In genomic region chr17:19269102-19269501, GRCh38 we compare ENCODE assay signal across 17 cellular contexts. TPM values are rescaled to one million over a fixed set of nuclear protein-coding genes. Genes with fewer than 3 reads are reported as not detected.
DNase-seq lines count a peak whose midpoint lies in the region; ATAC-seq and TF ChIP-seq lines count a peak whose summit lies in the region.
"Had no signal": no experiment of that assay in that cellular context is flagged by ENCODE, and none has a peak within 500 bp of the region (broad histone marks: within the 10 kb centered on the region; RNA-seq: fewer than 3 reads in every experiment).

No MANE protein-coding gene starts in this region.

- TF ChIP-seq POLR2A in thyroid gland (IDR thresholded peaks at IDR 0.05): no peak

- H3K27ac ChIP-seq in VCaP: peak overlapping the region; percentile 87
- H3K27ac ChIP-seq in lower lobe of right lung: peak overlapping the region; percentile 38
- peak overlapping the region; percentile 48 to 75 (median 73) for H3K27ac ChIP-seq in thyroid gland
- H3K27ac ChIP-seq: cardiac muscle cell, KMS-11, PC-9 had no signal

- peak; percentile 53 to 76 for ATAC-seq in lower lobe of right lung
- ATAC-seq in GM19351 (IDR thresholded peaks at IDR 0.05; ENCODE audit: unreplicated experiment): no peak
- no peak for ATAC-seq in GM21717 (IDR thresholded peaks at IDR 0.05; ENCODE audit: unreplicated experiment)

- H3K4me1 ChIP-seq in lower lobe of right lung (peaks cover 75% of the 10 kb centered on the region), thyroid gland (peaks cover 43 to 52% of the 10 kb centered on the region in 2 donors)

- H3K36me3 ChIP-seq in lower lobe of right lung (peaks cover under 1% of the 10 kb centered on the region), thyroid gland (no peaks in the 10 kb centered on the region)
- H3K36me3 ChIP-seq: cardiac muscle cell had no signal

- H3K9me3 ChIP-seq in lower lobe of right lung (no peaks in the 10 kb centered on the region), thyroid gland (no peaks in the 10 kb centered on the region)

- WGBS in thyroid gland, 2 donors: 16 to 19% methylated on average over 1 of the region's 1 CpG

- TF ChIP-seq CTCF in VCaP (conservative IDR thresholded peaks at IDR 0.05) (no peak), lower lobe of right lung (IDR thresholded peaks at IDR 0.05) (no peak), thyroid gland (IDR thresholded peaks at IDR 0.05) (no peak)

- H3K27me3 ChIP-seq in lower lobe of right lung (ENCODE audit: low read depth) (no peaks in the 10 kb centered on the region), thyroid gland (no peaks in the 10 kb centered on the region)
- H3K27me3 ChIP-seq: cardiac muscle cell had no signal

- DNase-seq in NOMO-1 treated with DMSO at 0.1 percent for 48 hours (lab: John Stamatoyannopoulos, UW; ENCODE audit: unreplicated experiment) (peak; percentile 33), NOMO-1 treated with dmso at 0.1 percent for 144 hours (lab: John Stamatoyannopoulos, UW; ENCODE audit: unreplicated experiment) (no peak), lower lobe of right lung (no peak), thyroid gland (no peak), NCI-H1436 (lab: John Stamatoyannopoulos, UW) (no peak)
- DNase-seq: COR-L47; NCI-H1694; NCI-H510A; PC-9; retina; stimulated activated CD4-positive, alpha-beta T cell treated with anti-CD3 and anti-CD28 coated beads, Interleukin-2, amount 100 ng/mL, for 48 hours; SW 1271 had no signal

- intact Hi-C loops in lower lobe of right lung (cut with DNase I): no loop called here
- intact Hi-C loops in thyroid gland (cut with DNase I): no loop called here

- no peak overlapping the region for H3K4me3 ChIP-seq in lower lobe of right lung
- H3K4me3 ChIP-seq in thyroid gland (replicated peaks in 1 of 3): no peak overlapping the region
- H3K4me3 ChIP-seq: cardiac muscle cell, PC-9 had no signal

RNA-seq across cellular contexts. Expression of gene EPN2, which starts 31.9 kb away (rescaled TPM):
- total RNA-seq in lower lobe of right lung: 66.2 TPM
- total RNA-seq in thyroid gland: 10 to 100 TPM; 21.8 to 32.3 (median 24.7) TPM

Comparison
In these comparisons a context has a peak if more than half of its experiments do, and no peak if none do; other contexts are left out.
1. ATAC-seq: peak in lower lobe of right lung (2 of 2); none in GM19351 (single experiment) and GM21717 (single experiment).
2. Peak in every context shown above with its lines, with median percentiles within 50 percentile points of each other: H3K27ac ChIP-seq.